ENCODE assay signal across 13 cellular contexts in genomic region chr11:116984186-116984585, GRCh38.
A peak's percentile ranks its signal among the peaks of the same experiment; 100 is the strongest.
DNase-seq lines count a peak whose midpoint lies in the region; ATAC-seq and TF ChIP-seq lines count a peak whose summit lies in the region.
"Had no signal": no experiment of that assay in that cellular context is flagged by ENCODE, and none has a peak within 500 bp of the region (broad histone marks: within the 10 kb centered on the region; RNA-seq: fewer than 3 reads in every experiment).

No MANE protein-coding gene starts in this region.

- no peak for TF ChIP-seq RAD21 in SK-N-SH (IDR thresholded peaks at IDR 0.05; ENCODE audit: low read length)

- peak overlapping the region; percentile 36 for H3K27ac Mint-ChIP-seq in activated CD4-positive, alpha-beta T cell treated with anti-CD3 and anti-CD28 coated beads, Interleukin-2, amount 10 ng/mL, durations not matched to agents 24 days and 14 days
- H3K27ac Mint-ChIP-seq in immature natural killer cell = peak overlapping the region; percentile 4 to 69 (median 34)
- H3K27ac Mint-ChIP-seq: T-helper 1 cell treated with Interleukin-12 subunit alpha and Interleukin-12 subunit beta and Interleukin-4 antibody, amounts not matched to agents 30 μg/mL and 1 μg/mL, for 36 hours had no signal

- H3K36me3 ChIP-seq in SK-N-SH (replicated peaks in 1 of 2; ENCODE audit: control insufficient read depth in 1 of 2, insufficient read depth in 2 of 2, low read length in 1 of 2) (peaks cover 0 to 3% of the 10 kb centered on the region in 2 experiments), thoracic aorta (no peaks in the 10 kb centered on the region)
- H3K36me3 ChIP-seq: pancreas had no signal

- H3K9ac ChIP-seq in SK-N-SH = no peak overlapping the region

- ATAC-seq in thoracic aorta (ENCODE audit: insufficient number of reproducible peaks, low FRiP score, low read depth) = no peak
- ATAC-seq: K562 had no signal

- H3K9me3 ChIP-seq in SK-N-SH (no peaks in the 10 kb centered on the region), thoracic aorta (no peaks in the 10 kb centered on the region)
- H3K9me3 ChIP-seq: pancreas had no signal

- intact Hi-C loops in activated CD4-positive, alpha-beta T cell treated with anti-CD3 and anti-CD28 coated beads, Interleukin-2, amount 10 ng/mL, durations not matched to agents 24 days and 14 days (cut with micrococcal nuclease) = no loop called here

- no peaks in the 10 kb centered on the region for H3K9me3 Mint-ChIP-seq in activated CD4-positive, alpha-beta T cell treated with anti-CD3 and anti-CD28 coated beads, Interleukin-2, amount 10 ng/mL, durations not matched to agents 24 days and 14 days
- H3K9me3 Mint-ChIP-seq in immature natural killer cell = no peaks in the 10 kb centered on the region
- H3K9me3 Mint-ChIP-seq: T-helper 1 cell treated with Interleukin-12 subunit alpha and Interleukin-12 subunit beta and Interleukin-4 antibody, amounts not matched to agents 30 μg/mL and 1 μg/mL, for 36 hours had no signal

- peaks cover 32% of the 10 kb centered on the region; the same call in 1 of the 2 replicates for H3K79me2 ChIP-seq in SK-N-SH (ENCODE audit: insufficient read depth)

- H3K4me1 Mint-ChIP-seq in activated CD4-positive, alpha-beta T cell treated with anti-CD3 and anti-CD28 coated beads, Interleukin-2, amount 10 ng/mL, durations not matched to agents 24 days and 14 days = peaks cover 65% of the 10 kb centered on the region
- peaks cover 77 to 90% of the 10 kb centered on the region in 2 donors for H3K4me1 Mint-ChIP-seq in immature natural killer cell

- peak overlapping the region; percentile 7; the same call in 1 of the 2 replicates for H3K4me2 ChIP-seq in SK-N-SH

- H2AFZ ChIP-seq in SK-N-SH (ENCODE audit: low read depth) = no peak overlapping the region

- CTCF ChIA-PET in SK-N-SH (lab: Yijun Ruan, JAX) = interaction anchor here (0.8 to 1.2 kb wide), 6 partner anchors 9 to 122 kb away, joined by 3 to 5 read pairs (median 3); no protein-coding TSS in a partner anchor

- no peak overlapping the region for H3K4me3 Mint-ChIP-seq in activated CD4-positive, alpha-beta T cell treated with anti-CD3 and anti-CD28 coated beads, Interleukin-2, amount 10 ng/mL, durations not matched to agents 24 days and 14 days
- H3K4me3 Mint-ChIP-seq in immature natural killer cell = peak overlapping the region in 1 of 5 donors; percentile 7
- H3K4me3 Mint-ChIP-seq: T-helper 1 cell treated with Interleukin-12 subunit alpha and Interleukin-12 subunit beta and Interleukin-4 antibody, amounts not matched to agents 30 μg/mL and 1 μg/mL, for 36 hours had no signal

- H3K36me3 Mint-ChIP-seq in activated CD4-positive, alpha-beta T cell treated with anti-CD3 and anti-CD28 coated beads, Interleukin-2, amount 10 ng/mL, durations not matched to agents 24 days and 14 days (ENCODE audit: low read depth) = peaks cover 11% of the 10 kb centered on the region
- H3K36me3 Mint-ChIP-seq in immature natural killer cell = no peaks in the 10 kb centered on the region

- H3K9me2 ChIP-seq in SK-N-SH = no peaks in the 10 kb centered on the region

- no peak for TF ChIP-seq EP300 in SK-N-SH (IDR thresholded peaks at IDR 0.05; ENCODE audit: borderline replicate concordance in 1 of 2, low read depth in 1 of 2, low read length in 1 of 2)

- peak overlapping the region in 1 of 2 experiments; percentile 76; a peak in 2 of 4 replicates for H3K27ac ChIP-seq in SK-N-SH (ENCODE audit: low read depth in 2 of 2, low read length in 1 of 2)
- peak overlapping the region; percentile 34 to 51 for H3K27ac ChIP-seq in thoracic aorta
- H3K27ac ChIP-seq: pancreas had no signal

- no peak for DNase-seq in activated CD4-positive, alpha-beta T cell treated with anti-CD3 and anti-CD28 coated beads, Interleukin-2, amount 10 ng/mL, durations not matched to agents 24 days and 14 days
- DNase-seq in activated CD4-positive, alpha-beta T cell treated with anti-CD3 and anti-CD28 coated beads for 48 hours = no peak
- no peak for DNase-seq in SK-N-SH
- no peak for DNase-seq in immature natural killer cell
- no peak for DNase-seq in thoracic aorta (ENCODE audit: low spot score)
- DNase-seq in T1000 (lab: John Stamatoyannopoulos, UW) = no peak
- no peak for DNase-seq in DMS153 treated with DMSO at 0.1 percent for 48 hours (lab: John Stamatoyannopoulos, UW; ENCODE audit: unreplicated experiment)
- no peak for DNase-seq in anterior cingulate cortex (lab: John Stamatoyannopoulos, UW)
- DNase-seq: 8988T; activated CD8-positive, alpha-beta memory T cell treated with anti-CD3 and anti-CD28 coated beads, Interleukin-2, amount 50 U/mL, for 4 hours; pancreas had no signal

- TF ChIP-seq CTCF in SK-N-SH (IDR thresholded peaks at IDR 0.05) (no peak), thoracic aorta (IDR thresholded peaks at IDR 0.05) (no peak)

- no peak overlapping the region for H3K4me3 ChIP-seq in SK-N-SH (ENCODE audit: low read depth in 2 of 2, low read length in 1 of 2)
- H3K4me3 ChIP-seq in thoracic aorta = peak overlapping the region; percentile 30
- H3K4me3 ChIP-seq: K562, pancreas had no signal

- H3K27me3 Mint-ChIP-seq in activated CD4-positive, alpha-beta T cell treated with anti-CD3 and anti-CD28 coated beads, Interleukin-2, amount 10 ng/mL, durations not matched to agents 24 days and 14 days = no peaks in the 10 kb centered on the region
- H3K27me3 Mint-ChIP-seq in immature natural killer cell (ENCODE audit: low read depth in 3 of 3) = peaks cover 0 to 3% (median 0%) of the 10 kb centered on the region in 3 donors

- peaks cover 4 to 28% of the 10 kb centered on the region in 2 experiments; a peak in 2 of 4 replicates for H3K4me1 ChIP-seq in SK-N-SH (ENCODE audit: control insufficient read depth in 1 of 2, insufficient read depth in 2 of 2, low read depth in 1 of 2, low read length in 1 of 2)
- H3K4me1 ChIP-seq in thoracic aorta (ENCODE audit: control insufficient read depth in 1 of 2, low read depth in 2 of 2) = peaks cover 38 to 64% of the 10 kb centered on the region in 2 donors

- no peaks in the 10 kb centered on the region for H3K27me3 ChIP-seq in SK-N-SH (ENCODE audit: insufficient read depth)
- no peaks in the 10 kb centered on the region for H3K27me3 ChIP-seq in thoracic aorta (replicated peaks; ENCODE audit: insufficient read depth)
- H3K27me3 ChIP-seq: pancreas had no signal

- POLR2A ChIA-PET in SK-N-SH (lab: Yijun Ruan, JAX) = interaction anchor here (0.8 kb wide), 1 partner anchor 9 kb away, joined by 3 read pairs; no protein-coding TSS in a partner anchor

- H4K20me1 ChIP-seq in SK-N-SH (ENCODE audit: insufficient read depth) = no peaks in the 10 kb centered on the region

- WGBS in SK-N-SH (ENCODE audit: low lambda C conversion rate) = 70% methylated on average over 4 of the region's 4 CpGs

- peaks cover 36% of the 10 kb centered on the region for H3F3A ChIP-seq in SK-N-SH (replicated peaks; ENCODE audit: insufficient read depth)

TF ChIP-seq in SK-N-SH, 30 proteins besides CTCF, POLR2A, EP300 and RAD21:
- TF ChIP-seq NRF1 (IDR thresholded peaks at IDR 0.05; ENCODE audit: low read depth, low read length) (no peak), FOXM1 (IDR thresholded peaks at IDR 0.05; ENCODE audit: low read depth) (no peak), ZBTB33 (IDR thresholded peaks at IDR 0.05; ENCODE audit: borderline replicate concordance, low read depth) (no peak), IRF3 (IDR thresholded peaks at IDR 0.05; ENCODE audit: low read depth, low read length) (no peak), SIN3A (IDR thresholded peaks at IDR 0.05; ENCODE audit: borderline replicate concordance, low read depth, low read length) (no peak), TAF1 (IDR thresholded peaks at IDR 0.05; ENCODE audit: borderline replicate concordance, low read depth, low read length) (no peak), USF2 (IDR thresholded peaks at IDR 0.05; ENCODE audit: borderline replicate concordance, low read depth, low read length) (no peak), GATA2 (CRISPR knock-in tag; IDR thresholded peaks at IDR 0.05) (no peak), EZH2phosphoT487 (IDR thresholded peaks at IDR 0.05; ENCODE audit: borderline replicate concordance, low read depth) (no peak), YY1 (IDR thresholded peaks at IDR 0.05; ENCODE audit: low read depth) (no peak), MXI1 (IDR thresholded peaks at IDR 0.05; ENCODE audit: low read depth, low read length) (no peak)
